ENCODE assay signal across 24 cellular contexts in genomic region chr3:95172144-95172543, GRCh38.
"Had no signal": no experiment of that assay in that cellular context is flagged by ENCODE, and none has a peak within 500 bp of the region (broad histone marks: within the 10 kb centered on the region; RNA-seq: fewer than 3 reads in every experiment).

No MANE protein-coding gene starts in this region.

- H3K4me3 Mint-ChIP-seq: activated CD4-positive, alpha-beta T cell treated with anti-CD3 and anti-CD28 coated beads, Interleukin-2, amount 10 ng/mL, durations not matched to agents 24 days and 14 days; activated CD8-positive, alpha-beta memory T cell treated with anti-CD3 and anti-CD28 coated beads, Interleukin-2, amount 10 ng/mL, durations not matched to agents 7 days and 5 days; activated naive CD4-positive, alpha-beta T cell treated with anti-CD3 and anti-CD28 coated beads, Interleukin-2, amount 50 U/mL, for 24 hours; activated naive CD8-positive, alpha-beta T cell treated with anti-CD3 and anti-CD28 coated beads, Interleukin-2, amount 50 U/mL, for 24 hours; activated T-cell treated with anti-CD3 and anti-CD28 coated beads, Interleukin-2, amount 50 U/mL, for 24 hours; activated T-helper 1 cell treated with anti-CD3 and anti-CD28 coated beads, Interleukin-12 subunit alpha, Interleukin-12 subunit beta, Interleukin-2, Interleukin-4 antibody, amounts not matched to agents 30 ng/mL and 10 ng/mL and 1 ng/mL, durations not matched to agents 14 hours and 24 hours and 36 hours had no signal

- H3K4me1 Mint-ChIP-seq: activated CD4-positive, alpha-beta T cell treated with anti-CD3 and anti-CD28 coated beads, Interleukin-2, amount 10 ng/mL, durations not matched to agents 24 days and 14 days; activated CD8-positive, alpha-beta memory T cell treated with anti-CD3 and anti-CD28 coated beads, Interleukin-2, amount 10 ng/mL, durations not matched to agents 7 days and 5 days; activated naive CD4-positive, alpha-beta T cell treated with anti-CD3 and anti-CD28 coated beads, Interleukin-2, amount 50 U/mL, for 24 hours; activated naive CD8-positive, alpha-beta T cell treated with anti-CD3 and anti-CD28 coated beads, Interleukin-2, amount 50 U/mL, for 24 hours had no signal

- H3K36me3 ChIP-seq: ascending aorta, SJSA1 had no signal

- DNase-seq: activated CD4-positive, alpha-beta T cell treated with anti-CD3 and anti-CD28 coated beads, Interleukin-2, amount 10 ng/mL, durations not matched to agents 24 days and 14 days; activated CD4-positive, alpha-beta T cell treated with anti-CD3 and anti-CD28 coated beads, Interleukin-2, amount 50 U/mL, for 48 hours; activated CD4-positive, CD25-positive, alpha-beta regulatory T cell treated with anti-CD3 and anti-CD28 coated beads, Interleukin-2, amount 50 U/mL, for 72 hours; activated CD8-positive, alpha-beta memory T cell treated with anti-CD3 and anti-CD28 coated beads, Interleukin-2, amount 10 ng/mL, durations not matched to agents 7 days and 5 days; activated effector memory CD4-positive, alpha-beta T cell treated with Interleukin-2 at 50 U/mL for 16 hours; activated naive CD4-positive, alpha-beta T cell; activated naive CD8-positive, alpha-beta T cell treated with anti-CD3 and anti-CD28 coated beads, Interleukin-2, amount 50 U/mL, for 24 hours; activated T-cell treated with anti-CD3 and anti-CD28 coated beads, Interleukin-2, amount 50 U/mL, for 24 hours; amniotic stem cell; central memory CD4-positive, alpha-beta T cell; Karpas-422; NCI-H1105; NCI-H1694 treated with DMSO at 0.1 percent for 48 hours; NCI-H446; PC-3; SW 1271 had no signal

- H3K4me1 ChIP-seq: ascending aorta, SJSA1 had no signal

- ATAC-seq: activated CD8-positive, alpha-beta memory T cell treated with anti-CD3 and anti-CD28 coated beads, Interleukin-2, amount 10 ng/mL, durations not matched to agents 7 days and 5 days; activated naive CD8-positive, alpha-beta T cell treated with anti-CD3 and anti-CD28 coated beads, Interleukin-2, amount 50 U/mL, for 24 hours; PC-3; SK-N-SH treated with all-trans-retinoic acid at 6 μM for 48 hours had no signal

- H3K9me3 Mint-ChIP-seq: activated naive CD8-positive, alpha-beta T cell treated with anti-CD3 and anti-CD28 coated beads, Interleukin-2, amount 50 U/mL, for 24 hours; activated T-cell treated with anti-CD3 and anti-CD28 coated beads, Interleukin-2, amount 50 U/mL, for 24 hours had no signal

- H3K27me3 ChIP-seq: ascending aorta, body of pancreas, SJSA1 had no signal

- H3K36me3 Mint-ChIP-seq: activated CD8-positive, alpha-beta memory T cell treated with anti-CD3 and anti-CD28 coated beads, Interleukin-2, amount 10 ng/mL, durations not matched to agents 7 days and 5 days; activated naive CD4-positive, alpha-beta T cell treated with anti-CD3 and anti-CD28 coated beads, Interleukin-2, amount 50 U/mL, for 24 hours had no signal

- FAIRE-seq: bronchial epithelial cell, RCC 7860 had no signal

- H3K4me3 ChIP-seq: ascending aorta, body of pancreas, SJSA1 had no signal

- H3K27ac ChIP-seq: ascending aorta, body of pancreas, SJSA1 had no signal

- H3K27ac Mint-ChIP-seq: activated CD4-positive, alpha-beta T cell treated with anti-CD3 and anti-CD28 coated beads, Interleukin-2, amount 10 ng/mL, durations not matched to agents 24 days and 14 days; activated CD8-positive, alpha-beta memory T cell treated with anti-CD3 and anti-CD28 coated beads, Interleukin-2, amount 10 ng/mL, durations not matched to agents 7 days and 5 days; activated naive CD4-positive, alpha-beta T cell treated with anti-CD3 and anti-CD28 coated beads, Interleukin-2, amount 50 U/mL, for 24 hours; activated naive CD8-positive, alpha-beta T cell treated with anti-CD3 and anti-CD28 coated beads, Interleukin-2, amount 50 U/mL, for 24 hours; activated T-cell treated with anti-CD3 and anti-CD28 coated beads, Interleukin-2, amount 50 U/mL, for 24 hours; activated T-helper 1 cell treated with anti-CD3 and anti-CD28 coated beads, Interleukin-12 subunit alpha, Interleukin-12 subunit beta, Interleukin-2, Interleukin-4 antibody, amounts not matched to agents 30 ng/mL and 10 ng/mL and 1 ng/mL, durations not matched to agents 14 hours and 24 hours and 36 hours had no signal

- H3K27me3 Mint-ChIP-seq: activated CD4-positive, alpha-beta T cell treated with anti-CD3 and anti-CD28 coated beads, Interleukin-2, amount 10 ng/mL, durations not matched to agents 24 days and 14 days; activated CD8-positive, alpha-beta memory T cell treated with anti-CD3 and anti-CD28 coated beads, Interleukin-2, amount 10 ng/mL, durations not matched to agents 7 days and 5 days; activated naive CD4-positive, alpha-beta T cell treated with anti-CD3 and anti-CD28 coated beads, Interleukin-2, amount 50 U/mL, for 24 hours; activated naive CD8-positive, alpha-beta T cell treated with anti-CD3 and anti-CD28 coated beads, Interleukin-2, amount 50 U/mL, for 24 hours; activated T-cell treated with anti-CD3 and anti-CD28 coated beads, Interleukin-2, amount 50 U/mL, for 24 hours had no signal

- H3K9me3 ChIP-seq: ascending aorta, body of pancreas, SJSA1 had no signal
